In the genomic region with DNA sequence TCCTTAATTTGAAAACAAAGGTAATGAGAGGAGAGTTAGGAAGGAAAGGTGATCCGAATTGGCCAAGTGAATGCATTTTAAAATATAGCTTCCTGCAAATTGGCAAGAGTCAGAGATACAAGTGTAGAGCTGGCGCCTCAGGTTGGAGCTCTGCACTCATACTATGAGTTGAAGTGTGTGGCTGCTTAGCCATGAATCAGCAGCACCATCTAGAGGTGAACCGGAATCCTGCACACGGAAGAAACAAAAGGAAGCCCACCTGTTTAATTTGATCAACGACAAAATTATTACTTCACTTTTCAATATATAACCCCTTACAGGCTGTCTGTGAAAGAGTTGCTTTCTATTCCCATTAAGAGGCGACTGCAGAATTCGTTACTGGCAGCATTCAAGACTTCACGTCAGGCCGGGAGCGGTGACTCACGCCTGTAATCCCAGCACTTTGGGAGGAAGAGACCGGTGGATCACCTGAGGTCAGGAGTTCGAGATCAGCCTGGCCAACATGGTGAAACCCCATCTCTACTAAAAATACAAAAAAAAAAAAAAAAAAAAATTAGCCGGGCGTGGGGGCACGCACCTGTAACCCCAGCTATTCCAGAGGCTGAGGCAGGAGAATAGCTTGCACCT, we compare ENCODE assay signal across 8 cellular contexts.
DNase-seq lines count a peak whose midpoint lies in the region; ATAC-seq and TF ChIP-seq lines count a peak whose summit lies in the region.

No MANE protein-coding gene starts in this region.

- H2BK5ac ChIP-seq in neuronal stem cell (ENCODE audit: low read length): no peak overlapping the region

- H3K9ac ChIP-seq in fibroblast of lung (ENCODE audit: insufficient read depth, low read length): no peak overlapping the region
- H3K9ac ChIP-seq in neuronal stem cell (ENCODE audit: low read depth, low read length, poor library complexity): no peak overlapping the region

- no peak overlapping the region for H2BK15ac ChIP-seq in neuronal stem cell (ENCODE audit: low read length)

- POLR2A ChIA-PET in OCI-LY7 (lab: Charles Lee): interaction anchor here (0.6 kb wide), 1 partner anchor 1101 kb away, joined by 3 read pairs; no protein-coding TSS in a partner anchor

- H3K4ac ChIP-seq in neuronal stem cell (ENCODE audit: low read length): no peak overlapping the region

- H4K20me1 ChIP-seq in DOHH2 (ENCODE audit: control insufficient read depth, insufficient read depth, low read depth, low read length): no peaks in the 10 kb centered on the region
- H4K20me1 ChIP-seq in OCI-LY7 (ENCODE audit: insufficient read depth, low read length): no peaks in the 10 kb centered on the region
- no peaks in the 10 kb centered on the region for H4K20me1 ChIP-seq in fibroblast of lung (ENCODE audit: control insufficient read depth, extremely low read depth, insufficient read depth, low read length)

- no peaks in the 10 kb centered on the region for H3F3A ChIP-seq in DOHH2 (ENCODE audit: control insufficient read depth, insufficient read depth)

- no peak overlapping the region for H2BK12ac ChIP-seq in neuronal stem cell (ENCODE audit: low read length)

- H3K9me2 ChIP-seq in DOHH2 (replicated peaks; ENCODE audit: control insufficient read depth, low read length) (no peaks in the 10 kb centered on the region), OCI-LY7 (ENCODE audit: insufficient read depth, low read length) (no peaks in the 10 kb centered on the region)

- H3K14ac ChIP-seq in neuronal stem cell (ENCODE audit: low read length): no peak overlapping the region

- H3K9me3 ChIP-seq in DOHH2 (ENCODE audit: control insufficient read depth, insufficient read depth, low read length): no peaks in the 10 kb centered on the region
- no peaks in the 10 kb centered on the region for H3K9me3 ChIP-seq in OCI-LY7 (ENCODE audit: low read length)
- H3K9me3 ChIP-seq in fibroblast of lung (ENCODE audit: control insufficient read depth, insufficient read depth, low read depth, low read length): no peaks in the 10 kb centered on the region
- no peaks in the 10 kb centered on the region for H3K9me3 ChIP-seq in neuronal stem cell (replicated peaks in 1 of 2; ENCODE audit: control insufficient read depth in 2 of 2, insufficient read depth in 1 of 2, low read depth in 1 of 2, low read length in 2 of 2)

- intact Hi-C loops in OCI-LY7 (cut with micrococcal nuclease; ENCODE audit: unreplicated experiment): no loop called here

- DNase-seq in HT1080 (ENCODE audit: low read depth): peak; percentile 33
- DNase-seq in OCI-LY7 (ENCODE audit: low spot score): peak; percentile 39
- peak; percentile 1 to 5 for DNase-seq in fibroblast of lung (ENCODE audit: low read depth in 2 of 2)
- peak; percentile 51 for DNase-seq in neuronal stem cell (ENCODE audit: low spot score)
- no peak for DNase-seq in activated naive CD4-positive, alpha-beta T cell (lab: John Stamatoyannopoulos, UW)

- H2AFZ ChIP-seq in OCI-LY7 (ENCODE audit: low read length) (no peak overlapping the region), fibroblast of lung (ENCODE audit: low read length) (no peak overlapping the region), neuronal stem cell (ENCODE audit: low read length) (peak overlapping the region; percentile 38)

- H4K8ac ChIP-seq in neuronal stem cell (ENCODE audit: low read depth, low read length): no peak overlapping the region

- no peaks in the 10 kb centered on the region for H3K79me1 ChIP-seq in neuronal stem cell (ENCODE audit: low read depth, low read length)

- no peak overlapping the region for H3K23ac ChIP-seq in neuronal stem cell (ENCODE audit: low read depth, low read length, poor library complexity)

- H3K79me2 ChIP-seq in DOHH2 (ENCODE audit: control insufficient read depth, low read length) (no peaks in the 10 kb centered on the region), OCI-LY7 (ENCODE audit: insufficient read depth, low read depth, low read length) (no peaks in the 10 kb centered on the region), fibroblast of lung (ENCODE audit: control insufficient read depth, insufficient read depth, low read length) (no peaks in the 10 kb centered on the region)

- H3K4me3 ChIP-seq in DOHH2 (ENCODE audit: low read length) (no peak overlapping the region), OCI-LY7 (ENCODE audit: low read depth, low read length, poor library complexity, severe bottlenecking) (no peak overlapping the region), fibroblast of lung (replicated peaks in 1 of 4; ENCODE audit: control extremely low read depth in 1 of 4, insufficient read depth in 1 of 4, low read depth in 3 of 4, low read length in 4 of 4) (no peak overlapping the region), neuronal stem cell (ENCODE audit: low read length in 2 of 2) (no peak overlapping the region)

- H4K91ac ChIP-seq in neuronal stem cell (ENCODE audit: low read depth, low read length, poor library complexity): no peak overlapping the region

- H3K18ac ChIP-seq in neuronal stem cell (ENCODE audit: low read length): no peak overlapping the region

- WGBS in neuronal stem cell (ENCODE audit: extremely low coverage in 2 of 2, insufficient read length in 2 of 2, insufficient replicate concordance in 1 of 2), 2 donors: no CpG with 5 or more reads among the region's 16 CpGs

- BruUV-seq in OCI-LY7 (replicated peaks; lab: Mats Ljungman, UMichigan): no TSS peak

- H3K27ac ChIP-seq in DOHH2 (ENCODE audit: low read depth, low read length) (no peak overlapping the region), OCI-LY7 (ENCODE audit: low read depth, low read length, poor library complexity, severe bottlenecking) (no peak overlapping the region), fibroblast of lung (ENCODE audit: insufficient read depth, low read length) (no peak overlapping the region), neuronal stem cell (replicated peaks; ENCODE audit: low read length) (no peak overlapping the region)

- ATAC-seq in GM21576 (IDR thresholded peaks at IDR 0.05; ENCODE audit: unreplicated experiment): no peak
- no peak for ATAC-seq in GM21737 (IDR thresholded peaks at IDR 0.05; ENCODE audit: unreplicated experiment)

- H2AK5ac ChIP-seq in neuronal stem cell (ENCODE audit: low read depth, low read length): no peak overlapping the region

- H3K27me3 ChIP-seq in DOHH2 (ENCODE audit: control insufficient read depth, low read length): no peaks in the 10 kb centered on the region
- no peaks in the 10 kb centered on the region for H3K27me3 ChIP-seq in fibroblast of lung (ENCODE audit: control insufficient read depth, insufficient read depth, low read length)
- H3K27me3 ChIP-seq in neuronal stem cell (ENCODE audit: control insufficient read depth in 3 of 3, insufficient read depth in 3 of 3, low read depth in 1 of 3, low read length in 3 of 3): no peaks in the 10 kb centered on the region

- no peak overlapping the region for H3K4me2 ChIP-seq in DOHH2 (ENCODE audit: low read length)
- no peak overlapping the region for H3K4me2 ChIP-seq in OCI-LY7 (ENCODE audit: low read length)
- H3K4me2 ChIP-seq in fibroblast of lung (ENCODE audit: extremely low read depth, insufficient read depth, low read length): no peak overlapping the region
- H3K4me2 ChIP-seq in neuronal stem cell (ENCODE audit: insufficient read depth, low read length, poor library complexity, severe bottlenecking): no peak overlapping the region

- TF ChIP-seq CTCF in DOHH2 (IDR thresholded peaks at IDR 0.05; ENCODE audit: low read depth, low read length, poor library complexity, severe bottlenecking): peak; percentile 71
- peak; percentile 84 for TF ChIP-seq CTCF in OCI-LY7 (conservative IDR thresholded peaks at IDR 0.05; ENCODE audit: low read length)
- TF ChIP-seq CTCF in fibroblast of lung (conservative IDR thresholded peaks at IDR 0.05 in 1 of 2, IDR thresholded peaks at IDR 0.05 in 1 of 2; ENCODE audit: low read depth in 1 of 2, low read length in 2 of 2): peak in 1 of 2 donors; percentile 46

- H3K36me3 ChIP-seq in DOHH2 (ENCODE audit: control insufficient read depth, low read length): no peaks in the 10 kb centered on the region
- H3K36me3 ChIP-seq in OCI-LY7 (ENCODE audit: insufficient read depth, low read length): no peaks in the 10 kb centered on the region
- H3K36me3 ChIP-seq in fibroblast of lung (ENCODE audit: control insufficient read depth, insufficient read depth, low read length): no peaks in the 10 kb centered on the region
- H3K36me3 ChIP-seq in neuronal stem cell (replicated peaks in 1 of 2; ENCODE audit: control insufficient read depth in 2 of 2, insufficient read depth in 2 of 2, low read length in 2 of 2): no peaks in the 10 kb centered on the region

- CTCF ChIA-PET in OCI-LY7 (lab: Charles Lee; ENCODE audit: unreplicated experiment): no interaction called here

- no peak overlapping the region for H2BK120ac ChIP-seq in neuronal stem cell (ENCODE audit: low read depth, low read length)

- no peaks in the 10 kb centered on the region for H3K4me1 ChIP-seq in DOHH2 (ENCODE audit: control insufficient read depth, low read length)
- H3K4me1 ChIP-seq in OCI-LY7 (ENCODE audit: insufficient read depth, low read length, poor library complexity, severe bottlenecking): no peaks in the 10 kb centered on the region
- no peaks in the 10 kb centered on the region for H3K4me1 ChIP-seq in fibroblast of lung (ENCODE audit: control insufficient read depth, extremely low read depth, insufficient read depth, low read length)
- no peaks in the 10 kb centered on the region for H3K4me1 ChIP-seq in neuronal stem cell (ENCODE audit: control insufficient read depth in 2 of 2, insufficient read depth in 1 of 2, low read depth in 1 of 2, low read length in 2 of 2)

Comparison
In these comparisons a context has a peak if more than half of its experiments do, and no peak if none do; other contexts are left out.
1. DNase-seq: peak in HT1080 (single experiment), OCI-LY7 (single experiment), fibroblast of lung (2 of 2) and neuronal stem cell (single experiment); none in activated naive CD4-positive, alpha-beta T cell (0 of 4).